In genomic region chr17:28874750-28875149, GRCh38 we compare ENCODE assay signal across 24 cellular contexts.
"Had no signal": no experiment of that assay in that cellular context is flagged by ENCODE, and none has a peak within 500 bp of the region (broad histone marks: within the 10 kb centered on the region; RNA-seq: fewer than 3 reads in every experiment).

No MANE protein-coding gene starts in this region.

- H3K36me3 ChIP-seq: colonic mucosa had no signal

- H3K4me3 ChIP-seq: colonic mucosa, esophagus squamous epithelium, gastrocnemius medialis, heart right ventricle, left lung, lower lobe of right lung, mucosa of descending colon had no signal

- H3K27me3 ChIP-seq: colonic mucosa, esophagus squamous epithelium, gastrocnemius medialis, heart right ventricle, left lung had no signal

- FAIRE-seq: endometrium, islet of Langerhans, keratinocyte had no signal

- H3K9me3 ChIP-seq: colonic mucosa, esophagus squamous epithelium, gastrocnemius medialis, heart right ventricle, left lung, lower lobe of right lung, mucosa of descending colon had no signal

- H3K27ac ChIP-seq: colonic mucosa, esophagus squamous epithelium, gastrocnemius medialis, heart right ventricle, left lung, lower lobe of right lung had no signal

- H3K4me1 ChIP-seq: colonic mucosa, gastrocnemius medialis, heart right ventricle, left lung, lower lobe of right lung had no signal

- DNase-seq: colonic mucosa; cortex of kidney; effector CD8-positive, alpha-beta T cell; effector memory CD8-positive, alpha-beta T cell; endodermal cell; esophagus squamous epithelium; foreskin melanocyte; gastrocnemius medialis; glutamatergic neuron; head of caudate nucleus; heart right ventricle; hippocampal formation; left cardiac atrium; left lung; lower lobe of right lung; mesenchymal stem cell; mucosa of descending colon; naive B cell; naive thymus-derived CD8-positive, alpha-beta T cell had no signal

- ATAC-seq: effector memory CD8-positive, alpha-beta T cell; esophagus mucosa; gastrocnemius medialis; heart right ventricle; left cardiac atrium; left lung; left ventricle myocardium superior; lower lobe of right lung; mucosa of descending colon; naive thymus-derived CD8-positive, alpha-beta T cell had no signal
